13 cellular contexts compared by ENCODE assay signal in genomic region chr7:117665393-117665792, GRCh38.
"Had no signal": no experiment of that assay in that cellular context is flagged by ENCODE, and none has a peak within 500 bp of the region (broad histone marks: within the 10 kb centered on the region; RNA-seq: fewer than 3 reads in every experiment).

No MANE protein-coding gene starts in this region.

- ATAC-seq: left cardiac atrium; naive thymus-derived CD4-positive, alpha-beta T cell; sciatic nerve; T-helper 17 cell had no signal

- H3K9me3 ChIP-seq: neutrophil, transverse colon had no signal

- H3K27me3 ChIP-seq: neutrophil, transverse colon had no signal

- DNase-seq: activated B cell treated with CpG ODN at 0.5 μM for 24 hours; activated CD4-positive, alpha-beta T cell treated with anti-CD3 and anti-CD28 coated beads, Interleukin-2, amount 10 ng/mL, durations not matched to agents 7 days and 5 days; left cardiac atrium; naive thymus-derived CD4-positive, alpha-beta T cell; posterior cingulate gyrus; stimulated activated CD4-positive, alpha-beta T cell treated with anti-CD3 and anti-CD28 coated beads, Interleukin-12 subunit alpha, Interleukin-12 subunit beta, amount 100 ng/mL, for 4 hours; stimulated activated naive CD4-positive, alpha-beta T cell; substantia nigra; T-helper 17 cell; transverse colon had no signal

- H3K4me3 ChIP-seq: lung, transverse colon had no signal

- H3K27ac ChIP-seq: neutrophil had no signal

- H3K36me3 ChIP-seq: neutrophil, transverse colon had no signal
